ENCODE assay signal across 8 cellular contexts in genomic region chr1:227542153-227543120, GRCh38. TPM values are rescaled to one million over a fixed set of nuclear protein-coding genes. Genes with fewer than 3 reads are reported as not detected.
DNase-seq lines count a peak whose midpoint lies in the region; ATAC-seq, FAIRE-seq and TF ChIP-seq lines count a peak whose summit lies in the region.

No MANE protein-coding gene starts in this region.

- dilution Hi-C loops in keratinocyte (cut with MboI; ENCODE audit: extremely low pct_ligation_motif_present, low sequenced_read_pairs): no loop called here

- H3K36me3 Mint-ChIP-seq in activated B cell treated with CpG ODN at 0.5 μM for 24 hours (ENCODE audit: low read depth): no peaks in the 10 kb centered on the region

- CTCF ChIA-PET in activated B cell treated with CpG ODN at 0.5 μM for 24 hours (lab: Charles Lee): interaction anchor here (0.6 to 1.5 kb wide), 14 partner anchors 9 to 1134 kb away, joined by 3 to 16 read pairs (median 3); partner anchors contain the start of genes PARP1 and ZNF678

- no peaks in the 10 kb centered on the region for H3K9me1 ChIP-seq in keratinocyte (ENCODE audit: control insufficient read depth, extremely low read depth, insufficient read depth, low read length)

- H3K9me3 ChIP-seq in keratinocyte (ENCODE audit: control insufficient read depth, low read depth, low read length): no peaks in the 10 kb centered on the region

- H4K20me1 ChIP-seq in keratinocyte (ENCODE audit: control insufficient read depth, extremely low read depth, insufficient read depth, low read length): no peaks in the 10 kb centered on the region

- H3K27ac Mint-ChIP-seq in activated B cell treated with CpG ODN at 0.5 μM for 24 hours: no peak overlapping the region

- H3K79me2 ChIP-seq in keratinocyte (ENCODE audit: control insufficient read depth, insufficient read depth, low read length): no peaks in the 10 kb centered on the region

- H3K9ac ChIP-seq in keratinocyte (ENCODE audit: control insufficient read depth, extremely low read depth, insufficient read depth, low read length): peak overlapping the region; percentile 54

- H3K4me1 ChIP-seq in keratinocyte (ENCODE audit: control insufficient read depth, extremely low read depth, insufficient read depth, low read length): no peaks in the 10 kb centered on the region

- in situ Hi-C loops in GM13976 (cut with MboI; ENCODE audit: low sequenced_read_pairs, unreplicated experiment): no loop called here

- H3K27ac ChIP-seq in keratinocyte (ENCODE audit: control insufficient read depth, insufficient read depth, low read length): no peak overlapping the region

- POLR2A ChIA-PET in activated B cell treated with CpG ODN at 0.5 μM for 24 hours (lab: Charles Lee): interaction anchor here (0.7 to 1.4 kb wide), 4 partner anchors 9 to 881 kb away, joined by 3 to 5 read pairs (median 4); partner anchors contain the start of gene ZNF678

- TF ChIP-seq CTCF in GM13976 (IDR thresholded peaks at IDR 0.05; ENCODE audit: borderline replicate concordance, control extremely low read depth, extremely low read depth, insufficient read depth, missing control alignments): peak; percentile 99
- TF ChIP-seq CTCF in activated B cell treated with CpG ODN at 0.5 μM for 24 hours (IDR thresholded peaks at IDR 0.05): peak; percentile 65
- TF ChIP-seq CTCF in keratinocyte (optimal IDR thresholded peaks at IDR 0.05 in 1 of 3, IDR thresholded peaks at IDR 0.05 in 1 of 3, conservative IDR thresholded peaks at IDR 0.05 in 1 of 3; ENCODE audit: extremely low read depth in 1 of 3, insufficient read depth in 2 of 3, low read length in 3 of 3): peak; percentile 61 to 92 (median 86)

- no peaks in the 10 kb centered on the region for H3K27me3 ChIP-seq in keratinocyte (ENCODE audit: control insufficient read depth, extremely low read depth, insufficient read depth, low read length)

- H3K4me3 Mint-ChIP-seq in activated B cell treated with CpG ODN at 0.5 μM for 24 hours: peak overlapping the region; percentile 68

- DNase-seq in GM13976 (ENCODE audit: low spot score): peak; percentile 95
- peak; percentile 54 for DNase-seq in NCI-H2029 (lab: John Stamatoyannopoulos, UW)
- peak; percentile 90 for DNase-seq in activated B cell treated with CpG ODN at 0.5 μM for 24 hours
- DNase-seq in central memory CD4-positive, alpha-beta T cell: peak; percentile 85
- DNase-seq in keratinocyte (ENCODE audit: low read depth, low spot score): peak; percentile 19
- DNase-seq in stimulated activated CD4-positive, alpha-beta T cell treated with anti-CD3 and anti-CD28 coated beads, Interleukin-12 subunit alpha, Interleukin-12 subunit beta, amount 100 ng/mL, for 24 hours (ENCODE audit: low read depth in 2 of 2): peak; percentile 77 to 80
- DNase-seq in NK-92 (lab: John Stamatoyannopoulos, UW; ENCODE audit: unreplicated experiment): no peak

- intact Hi-C loops in activated B cell treated with CpG ODN at 0.5 μM for 24 hours (cut with micrococcal nuclease): loop anchor here (1.0 to 10.0 kb wide), 7 partner anchors 21 to 995 kb away; partner anchors contain the start of genes C1orf35, JMJD4, MRPL55 and SNAP47

- ATAC-seq in HG02798 (IDR thresholded peaks at IDR 0.05; ENCODE audit: poor library complexity, unreplicated experiment): peak; percentile 97
- peak; percentile 97 for ATAC-seq in activated B cell treated with CpG ODN at 0.5 μM for 24 hours (ENCODE audit: low read depth)

- H2AFZ ChIP-seq in keratinocyte (ENCODE audit: control insufficient read depth, low read length): peak overlapping the region; percentile 78

- H3K4me2 ChIP-seq in keratinocyte (ENCODE audit: control insufficient read depth, extremely low read depth, insufficient read depth, low read depth, low read length): peak overlapping the region; percentile 71

- H3K36me3 ChIP-seq in keratinocyte (ENCODE audit: control insufficient read depth in 2 of 2, extremely low read depth in 1 of 2, insufficient read depth in 2 of 2, low read length in 2 of 2): no peaks in the 10 kb centered on the region

- H3K27me3 Mint-ChIP-seq in activated B cell treated with CpG ODN at 0.5 μM for 24 hours: no peaks in the 10 kb centered on the region

- H3K9me3 Mint-ChIP-seq in activated B cell treated with CpG ODN at 0.5 μM for 24 hours: no peaks in the 10 kb centered on the region

- FAIRE-seq in keratinocyte (lab: Jason Lieb, UNC): no peak

- H3K4me1 Mint-ChIP-seq in activated B cell treated with CpG ODN at 0.5 μM for 24 hours: peaks cover 5% of the 10 kb centered on the region

- peak overlapping the region; percentile 49 to 59 (median 59) for H3K4me3 ChIP-seq in keratinocyte (ENCODE audit: control insufficient read depth in 2 of 3, extremely low read depth in 1 of 3, insufficient read depth in 2 of 3, low read depth in 1 of 3, low read length in 3 of 3)

RNA-seq across cellular contexts. Expression of gene ZNF678, which starts 20.9 kb away (rescaled TPM):
- 15.4 and 20.3 TPM in 2 replicates for total RNA-seq in activated B cell treated with CpG ODN at 0.5 μM for 24 hours
- 1.5 to 3.0 TPM (median 2.2 TPM) in 3 replicates for polyA plus RNA-seq in keratinocyte
- polyA plus RNA-seq in keratinocyte (2011; ENCODE audit: low read depth): 1.1 TPM
- polyA plus RNA-seq in keratinocyte (2011; cell fraction: cytosol; rRNA removed): 0.64 and 0.91 TPM in 2 replicates
- polyA plus RNA-seq in keratinocyte (2011; cell fraction: nucleus; rRNA removed): 3.0 and 5.1 TPM in 2 replicates
- polyA plus RNA-seq in keratinocyte (2012; ENCODE audit: low replicate concordance): 0.52 and 1.5 TPM in 2 replicates
- 4.9 to 15.3 TPM (median 12.4 TPM) in 3 replicates for polyA minus RNA-seq in keratinocyte
- polyA minus RNA-seq in keratinocyte (2011; cell fraction: cytosol; rRNA and poly(A)+ RNA removed): 5.0 TPM
- 12.3 and 17.5 TPM in 2 replicates for polyA minus RNA-seq in keratinocyte (2011; cell fraction: nucleus; rRNA and poly(A)+ RNA removed)
